In genomic region chr6:37354526-37355384, GRCh38 we compare ENCODE assay signal across 8 cellular contexts. TPM values are rescaled to one million over a fixed set of nuclear protein-coding genes. Genes with fewer than 3 reads are reported as not detected.
DNase-seq lines count a peak whose midpoint lies in the region; ATAC-seq and TF ChIP-seq lines count a peak whose summit lies in the region.

No MANE protein-coding gene starts in this region.

- no peaks in the 10 kb centered on the region for H3K36me3 Mint-ChIP-seq in H9 (ENCODE audit: insufficient read depth in 1 of 3, low read depth in 3 of 3)
- H3K36me3 Mint-ChIP-seq in T-helper 1 cell treated with Interleukin-12 subunit alpha and Interleukin-12 subunit beta and Interleukin-4 antibody, amounts not matched to agents 30 μg/mL and 1 μg/mL, for 36 hours (ENCODE audit: low read depth) = peaks cover 2% of the 10 kb centered on the region
- peaks cover 8% of the 10 kb centered on the region for H3K36me3 Mint-ChIP-seq in memory B cell

- H2BK120ac ChIP-seq in H9 (ENCODE audit: low read depth, low read length, poor library complexity, severe bottlenecking) = no peak overlapping the region

- peaks cover 18% of the 10 kb centered on the region for H3K27me3 Mint-ChIP-seq in H9 (ENCODE audit: low read depth)
- no peaks in the 10 kb centered on the region for H3K27me3 Mint-ChIP-seq in T-helper 1 cell treated with Interleukin-12 subunit alpha and Interleukin-12 subunit beta and Interleukin-4 antibody, amounts not matched to agents 30 μg/mL and 1 μg/mL, for 36 hours (ENCODE audit: low read depth)
- no peaks in the 10 kb centered on the region for H3K27me3 Mint-ChIP-seq in memory B cell

- no peak overlapping the region for H2AK5ac ChIP-seq in H9 (ENCODE audit: insufficient read length, low read length)

- no peak overlapping the region for H4K91ac ChIP-seq in H9 (ENCODE audit: insufficient read length, low read depth, low read length)

- peak overlapping the region; percentile 80 for H3K9ac ChIP-seq in H9 (ENCODE audit: extremely low read depth, insufficient read length, low read length)
- H3K9ac ChIP-seq in duodenal mucosa (ENCODE audit: low read depth in 1 of 2, low read length in 2 of 2) = peak overlapping the region; percentile 71 to 76

- peak overlapping the region; percentile 83 for H3K4me2 ChIP-seq in H9 (ENCODE audit: insufficient read depth, insufficient read length, low read length)

- H3K14ac ChIP-seq in H9 (ENCODE audit: insufficient read depth, low read length) = peak overlapping the region; percentile 18

- H3K27ac Mint-ChIP-seq in H9 = peak overlapping the region; percentile 93 to 99 (median 93); a peak in 5 of 7 replicates
- peak overlapping the region; percentile 90 for H3K27ac Mint-ChIP-seq in T-helper 1 cell treated with Interleukin-12 subunit alpha and Interleukin-12 subunit beta and Interleukin-4 antibody, amounts not matched to agents 30 μg/mL and 1 μg/mL, for 36 hours
- H3K27ac Mint-ChIP-seq in memory B cell = peak overlapping the region; percentile 96

- H2BK15ac ChIP-seq in H9 (ENCODE audit: low read depth, low read length) = no peak overlapping the region

- no peak overlapping the region for H3K56ac ChIP-seq in H9 (ENCODE audit: insufficient read length, low read depth, low read length)

- WGBS in H9 (ENCODE audit: extremely low coverage, insufficient read length, low lambda C conversion rate) = no CpG with 5 or more reads among the region's 44 CpGs
- 4 to 6% (median 4%) methylated on average over 29 to 44 of the region's 44 CpGs for WGBS in stomach, 5 donors

- H3K79me2 ChIP-seq in H9 (ENCODE audit: insufficient read depth, low read length) = peaks cover 12% of the 10 kb centered on the region; the same call in 1 of the 2 replicates

- H3K4me1 ChIP-seq in H9 (ENCODE audit: insufficient read depth, low read length) = peaks cover 4% of the 10 kb centered on the region; the same call in 1 of the 2 replicates
- peaks cover 6 to 14% of the 10 kb centered on the region in 2 donors for H3K4me1 ChIP-seq in duodenal mucosa (ENCODE audit: control insufficient read depth in 1 of 2, insufficient read depth in 2 of 2, low read length in 2 of 2)
- H3K4me1 ChIP-seq in stomach = peaks cover 7 to 34% (median 19%) of the 10 kb centered on the region in 4 donors

- intact Hi-C loops in stomach (cut with DNase I; ENCODE audit: low total_unique reads) = no loop called here

- no peaks in the 10 kb centered on the region for H3K79me1 ChIP-seq in H9 (ENCODE audit: insufficient read depth, low read depth, low read length, poor library complexity, severe bottlenecking)

- no peak overlapping the region for H4K5ac ChIP-seq in H9 (ENCODE audit: insufficient read length, low read depth, low read length)

- ATAC-seq in memory B cell (ENCODE audit: low read depth) (no peak), GM21515 (IDR thresholded peaks at IDR 0.05; ENCODE audit: unreplicated experiment) (no peak)

- H3K18ac ChIP-seq in H9 (ENCODE audit: insufficient read length, low read depth, low read length) = no peak overlapping the region

- no peak overlapping the region for H3K23ac ChIP-seq in H9 (ENCODE audit: insufficient read length, low read depth, low read length)

- TF ChIP-seq POLR2A in stomach (IDR thresholded peaks at IDR 0.05) = no peak

- no peak overlapping the region for H3K27ac ChIP-seq in H9 (ENCODE audit: insufficient read length, low read depth, low read length)
- H3K27ac ChIP-seq in duodenal mucosa (ENCODE audit: low read depth, low read length) = no peak overlapping the region
- peak overlapping the region in 4 of 5 donors; percentile 63 to 83 (median 77) for H3K27ac ChIP-seq in stomach

- H3T11ph ChIP-seq in H9 (ENCODE audit: low read length) = no peak overlapping the region

- no peak for TF ChIP-seq EP300 in stomach (IDR thresholded peaks at IDR 0.05)

- H3K9me3 Mint-ChIP-seq in H9 (peaks cover 0 to 5% of the 10 kb centered on the region in 2 experiments; a peak in 1 of 5 replicates), memory B cell (no peaks in the 10 kb centered on the region)
- H3K9me3 Mint-ChIP-seq in T-helper 1 cell treated with Interleukin-12 subunit alpha and Interleukin-12 subunit beta and Interleukin-4 antibody, amounts not matched to agents 30 μg/mL and 1 μg/mL, for 36 hours = no peaks in the 10 kb centered on the region

- H4K8ac ChIP-seq in H9 (replicated peaks; ENCODE audit: insufficient read length, low read depth, low read length) = no peak overlapping the region

- H3K4me3 ChIP-seq in AG10803 (ENCODE audit: low read length) (peak overlapping the region; percentile 82), duodenal mucosa (ENCODE audit: low read depth in 1 of 2, low read length in 2 of 2) (peak overlapping the region; percentile 93 to 95), stomach (peak overlapping the region; percentile 72 to 100 (median 96))

- H4K20me1 ChIP-seq in H9 (ENCODE audit: control insufficient read depth, insufficient read depth, insufficient read length) = no peaks in the 10 kb centered on the region

- H3K9me3 ChIP-seq in H9 (ENCODE audit: control insufficient read depth, low read depth, low read length) (no peaks in the 10 kb centered on the region), duodenal mucosa (ENCODE audit: control insufficient read depth in 1 of 2, low read length in 2 of 2) (no peaks in the 10 kb centered on the region), stomach (no peaks in the 10 kb centered on the region)

- no peaks in the 10 kb centered on the region for H3K27me3 ChIP-seq in H9 (ENCODE audit: insufficient read depth, low read length)
- no peaks in the 10 kb centered on the region for H3K27me3 ChIP-seq in duodenal mucosa (ENCODE audit: control insufficient read depth in 1 of 2, insufficient read depth in 2 of 2, low read length in 2 of 2)
- no peaks in the 10 kb centered on the region for H3K27me3 ChIP-seq in stomach

- H3K4me3 Mint-ChIP-seq in H9 = peak overlapping the region; percentile 95 to 99
- peak overlapping the region; percentile 95 for H3K4me3 Mint-ChIP-seq in T-helper 1 cell treated with Interleukin-12 subunit alpha and Interleukin-12 subunit beta and Interleukin-4 antibody, amounts not matched to agents 30 μg/mL and 1 μg/mL, for 36 hours
- peak overlapping the region; percentile 95 for H3K4me3 Mint-ChIP-seq in memory B cell

- H3K23me2 ChIP-seq in H9 (ENCODE audit: insufficient read length, low read depth, low read length, poor library complexity, severe bottlenecking) = peaks cover 11% of the 10 kb centered on the region

- no peak overlapping the region for H2BK20ac ChIP-seq in H9 (ENCODE audit: low read depth, low read length, poor library complexity, severe bottlenecking)

- no peak overlapping the region for H2AFZ ChIP-seq in H9 (ENCODE audit: low read length)

- no peak overlapping the region for H2BK5ac ChIP-seq in H9 (ENCODE audit: insufficient read length, low read length)

- H2BK12ac ChIP-seq in H9 (ENCODE audit: insufficient read length, low read depth, low read length) = no peak overlapping the region

- no peaks in the 10 kb centered on the region for H3K36me3 ChIP-seq in duodenal mucosa (ENCODE audit: control insufficient read depth in 1 of 2, insufficient read depth in 2 of 2, low read length in 2 of 2)
- no peaks in the 10 kb centered on the region for H3K36me3 ChIP-seq in stomach

- TF ChIP-seq CTCF in AG10803 (conservative IDR thresholded peaks at IDR 0.05; ENCODE audit: low read length) (no peak), H9 (conservative IDR thresholded peaks at IDR 0.05) (no peak), stomach (IDR thresholded peaks at IDR 0.05) (no peak)

- H3K4me1 Mint-ChIP-seq in H9 (peaks cover 22 to 28% of the 10 kb centered on the region in 2 experiments), memory B cell (peaks cover 32% of the 10 kb centered on the region)
- peaks cover 26% of the 10 kb centered on the region for H3K4me1 Mint-ChIP-seq in T-helper 1 cell treated with Interleukin-12 subunit alpha and Interleukin-12 subunit beta and Interleukin-4 antibody, amounts not matched to agents 30 μg/mL and 1 μg/mL, for 36 hours (ENCODE audit: low read depth)

- DNase-seq in AG10803 (ENCODE audit: low read depth) (peak; percentile 31), H9 (peak; percentile 34), memory B cell (ENCODE audit: low spot score in 2 of 2) (peak in 1 of 2 donors; percentile 14), stomach (peak; percentile 36), SKM-1 treated with dmso at 0.1 percent for 144 hours (lab: John Stamatoyannopoulos, UW; ENCODE audit: unreplicated experiment) (no peak)

- H3K4ac ChIP-seq in H9 (ENCODE audit: low read depth, low read length) = no peak overlapping the region

RNA-seq across cellular contexts. Expression of gene RNF8, which starts 1.0 kb away (rescaled TPM):
- total RNA-seq in H9 (2021) (34.5 and 34.7 TPM in 2 replicates), stomach (10 to 100 TPM; 11.7 to 46.0 (median 23.5) TPM)
- polyA plus RNA-seq in stomach = 10 to 100 TPM in 2 of 3 donors, 1 to 10 TPM in 1; 8.7 to 15.7 (median 14.6) TPM

Comparison
In these comparisons a context has a peak if more than half of its experiments do, and no peak if none do; other contexts are left out.
1. H3K27ac ChIP-seq: peak in stomach (4 of 5); none in H9 (single experiment) and duodenal mucosa (single experiment).
2. Peak in every context shown above with its lines, with median percentiles within 50 percentile points of each other: H3K4me3 ChIP-seq, H3K27ac Mint-ChIP-seq and H3K4me3 Mint-ChIP-seq.